Comparison of ENCODE assay signal across 15 cellular contexts in the genomic region with DNA sequence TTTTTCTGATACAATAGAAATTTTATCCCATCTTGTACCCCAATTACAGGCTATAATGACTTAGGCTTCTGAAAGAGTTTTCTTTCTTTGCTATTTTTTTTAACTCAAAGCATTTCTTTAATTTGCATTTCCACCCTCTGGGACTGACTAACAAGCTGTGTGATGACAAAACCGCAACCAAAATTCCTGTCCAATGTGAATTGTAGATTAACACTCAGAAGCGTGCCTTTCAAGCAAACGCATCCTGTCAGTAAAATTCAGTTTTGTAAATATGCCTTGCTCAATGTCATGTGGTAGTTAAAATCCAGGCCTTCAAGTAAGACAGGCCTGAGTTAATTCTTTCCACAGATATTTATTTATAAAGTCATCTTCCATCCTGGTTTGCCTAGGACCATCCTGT. TPM values are rescaled to one million over a fixed set of nuclear protein-coding genes. Genes with fewer than 3 reads are reported as not detected.
DNase-seq lines count a peak whose midpoint lies in the region; ATAC-seq and TF ChIP-seq lines count a peak whose summit lies in the region.
"Had no signal": no experiment of that assay in that cellular context is flagged by ENCODE, and none has a peak within 500 bp of the region (broad histone marks: within the 10 kb centered on the region; RNA-seq: fewer than 3 reads in every experiment).

No MANE protein-coding gene starts in this region.

- H3K9me3 ChIP-seq in SK-N-MC (ENCODE audit: low read depth, low read length), result peaks cover 2% of the 10 kb centered on the region; the same call in 1 of the 2 replicates

- POLR2A ChIA-PET in AG04449 (lab: Yijun Ruan, JAX), result no interaction called here
- POLR2A ChIA-PET in activated CD8-positive, alpha-beta T cell treated with anti-CD3 and anti-CD28 coated beads for 36 hours (lab: Charles Lee), result no interaction called here

- ATAC-seq in HG02798 (IDR thresholded peaks at IDR 0.05; ENCODE audit: poor library complexity, unreplicated experiment), result no peak
- no peak for ATAC-seq in activated CD8-positive, alpha-beta T cell treated with anti-CD3 and anti-CD28 coated beads for 36 hours

- peak overlapping the region; percentile 46 for H3K9ac ChIP-seq in SK-N-MC (ENCODE audit: insufficient read length)
- H3K9ac ChIP-seq: BLaER1 treated with 17β-estradiol and CSF1 and Interleukin-3, amounts not matched to agents 10 nM and 100 nM had no signal

- H3K4me3 ChIP-seq in AG04449 (ENCODE audit: low read depth, low read length), result no peak overlapping the region
- peak overlapping the region; percentile 57 for H3K4me3 ChIP-seq in SK-N-MC
- H3K4me3 ChIP-seq: BLaER1 treated with 17β-estradiol and CSF1 and Interleukin-3, amounts not matched to agents 10 nM and 100 nM had no signal

- 0 out of 2 replicates have a peak, but pooled peaks cover 5% of the 10 kb centered on the region for H3K36me3 ChIP-seq in SK-N-MC (ENCODE audit: insufficient read depth, low read length)

- no peak overlapping the region for H3K4me3 Mint-ChIP-seq in activated CD8-positive, alpha-beta T cell treated with anti-CD3 and anti-CD28 coated beads for 36 hours
- H3K4me3 Mint-ChIP-seq: CD4-positive, CD25-positive, alpha-beta regulatory T cell; HFFc6; IgD-negative memory B cell had no signal

- peaks cover 2% of the 10 kb centered on the region for H3K27me3 Mint-ChIP-seq in activated CD8-positive, alpha-beta T cell treated with anti-CD3 and anti-CD28 coated beads for 36 hours

- no peak overlapping the region for H3K27ac Mint-ChIP-seq in activated CD8-positive, alpha-beta T cell treated with anti-CD3 and anti-CD28 coated beads for 36 hours
- H3K27ac Mint-ChIP-seq: CD4-positive, CD25-positive, alpha-beta regulatory T cell; HFFc6; IgD-negative memory B cell had no signal

- no peaks in the 10 kb centered on the region for H3K9me3 Mint-ChIP-seq in activated CD8-positive, alpha-beta T cell treated with anti-CD3 and anti-CD28 coated beads for 36 hours

- peak overlapping the region; percentile 94 for H3K27ac ChIP-seq in SK-N-MC
- H3K27ac ChIP-seq: 22Rv1; BLaER1 treated with 17β-estradiol and CSF1 and Interleukin-3, amounts not matched to agents 10 nM and 100 nM had no signal

- H3K36me3 Mint-ChIP-seq in activated CD8-positive, alpha-beta T cell treated with anti-CD3 and anti-CD28 coated beads for 36 hours (ENCODE audit: low read depth), result no peaks in the 10 kb centered on the region
- H3K36me3 Mint-ChIP-seq: CD4-positive, CD25-positive, alpha-beta regulatory T cell; IgD-negative memory B cell had no signal

- DNase-seq in AG04449 (ENCODE audit: low read depth, low spot score), result peak; percentile 40
- peak; percentile 63 for DNase-seq in GM04503 (ENCODE audit: low read depth)
- DNase-seq in SK-N-MC (ENCODE audit: low read depth, low spot score), result peak; percentile 91
- peak; percentile 12 for DNase-seq in kidney tubule cell (ENCODE audit: low spot score)
- DNase-seq in activated gamma-delta T cell (lab: John Stamatoyannopoulos, UW), result no peak
- no peak for DNase-seq in NCI-H187 treated with DMSO at 0.1 percent for 48 hours (lab: John Stamatoyannopoulos, UW)
- DNase-seq in activated CD8-positive, alpha-beta T cell treated with anti-CD3 and anti-CD28 coated beads for 36 hours, result no peak
- DNase-seq: CD4-positive, CD25-positive, alpha-beta regulatory T cell; GDM1; HCEC 1CT; HFFc6 had no signal

- TF ChIP-seq CTCF in AG04449 (IDR thresholded peaks at IDR 0.05; ENCODE audit: insufficient read depth, low read length, missing control alignments), result no peak
- TF ChIP-seq CTCF in activated CD8-positive, alpha-beta T cell treated with anti-CD3 and anti-CD28 coated beads for 36 hours (IDR thresholded peaks at IDR 0.05), result no peak

- H3K4me1 Mint-ChIP-seq in activated CD8-positive, alpha-beta T cell treated with anti-CD3 and anti-CD28 coated beads for 36 hours (ENCODE audit: low read depth), result no peaks in the 10 kb centered on the region
- H3K4me1 Mint-ChIP-seq: CD4-positive, CD25-positive, alpha-beta regulatory T cell; IgD-negative memory B cell had no signal

- intact Hi-C loops in activated CD8-positive, alpha-beta T cell treated with anti-CD3 and anti-CD28 coated beads for 36 hours (cut with micrococcal nuclease), result no loop called here

- CTCF ChIA-PET in AG04449 (lab: Yijun Ruan, JAX), result no interaction called here
- CTCF ChIA-PET in activated CD8-positive, alpha-beta T cell treated with anti-CD3 and anti-CD28 coated beads for 36 hours (lab: Charles Lee), result no interaction called here

RNA-seq across cellular contexts. Expression of a gene that starts 50.3 kb away (rescaled TPM):
- total RNA-seq in activated CD8-positive, alpha-beta T cell treated with anti-CD3 and anti-CD28 coated beads for 36 hours, result not detected
- total RNA-seq: CD4-positive, CD25-positive, alpha-beta regulatory T cell had no signal

Comparison
In these comparisons a context has a peak if more than half of its experiments do, and no peak if none do; other contexts are left out.
1. DNase-seq: peak in AG04449 (single experiment), GM04503 (single experiment), SK-N-MC (single experiment) and kidney tubule cell (single experiment); none in activated gamma-delta T cell (single experiment), NCI-H187 treated with DMSO at 0.1 percent for 48 hours (single experiment) and activated CD8-positive, alpha-beta T cell treated with anti-CD3 and anti-CD28 coated beads for 36 hours (single experiment).